Comparison of ENCODE assay signal across 10 cellular contexts in genomic region chr17:38601539-38602351, GRCh38. TPM values are rescaled to one million over a fixed set of nuclear protein-coding genes. Genes with fewer than 3 reads are reported as not detected.
A peak's percentile ranks its signal among the peaks of the same experiment; 100 is the strongest.
DNase-seq lines count a peak whose midpoint lies in the region; ATAC-seq, FAIRE-seq and TF ChIP-seq lines count a peak whose summit lies in the region.
"Had no signal": no experiment of that assay in that cellular context is flagged by ENCODE, and none has a peak within 500 bp of the region (broad histone marks: within the 10 kb centered on the region; RNA-seq: fewer than 3 reads in every experiment).

No MANE protein-coding gene starts in this region.

- H3K4me2 ChIP-seq in A549 = 0 out of 3 replicates have a peak overlapping the region, but pooled peaks have one; percentile 23

- CTCF ChIA-PET in A549 (lab: Yijun Ruan, JAX) = interaction anchor here (2.9 to 33.9 kb wide), 4 partner anchors 12 to 66 kb away, joined by 8 to 948 read pairs (median 366); no protein-coding TSS in a partner anchor

- no peak for TF ChIP-seq CTCF in A549 (IDR thresholded peaks at IDR 0.05)
- TF ChIP-seq CTCF in kidney (IDR thresholded peaks at IDR 0.05; ENCODE audit: borderline replicate concordance, extremely low read depth, insufficient read depth) = no peak

- H3K36me3 ChIP-seq in kidney (ENCODE audit: control insufficient read depth in 1 of 2, insufficient read depth in 2 of 2, low read length in 2 of 2) = no peaks in the 10 kb centered on the region

- POLR2A ChIA-PET in A549 (lab: Yijun Ruan, JAX) = no interaction called here

- no peak for FAIRE-seq in A549 (lab: Jason Lieb, UNC)
- FAIRE-seq in kidney (lab: Jason Lieb, UNC) = no peak
- no peak for FAIRE-seq in GM12891 (lab: Jason Lieb, UNC)

- no peak for TF ChIP-seq EP300 in A549 (IDR thresholded peaks at IDR 0.05)

- DNase-seq in A549 (ENCODE audit: low read depth in 1 of 2, low spot score in 1 of 2) (peak; percentile 47 to 51), HT-29 (ENCODE audit: low spot score) (peak; percentile 69), NCI-H69 (lab: John Stamatoyannopoulos, UW) (peak; percentile 93), kidney (peak; percentile 56), T-helper 1 cell (no peak), CD1c-positive myeloid dendritic cell (ENCODE audit: extremely low spot score) (no peak), GM12891 (ENCODE audit: insufficient read length, low spot score) (no peak)
- DNase-seq: CD4-positive, alpha-beta memory T cell; dermis blood vessel endothelial cell had no signal

- no peaks in the 10 kb centered on the region for H3K9me3 ChIP-seq in A549
- no peaks in the 10 kb centered on the region for H3K9me3 ChIP-seq in kidney (ENCODE audit: control insufficient read depth in 1 of 2, low read length in 2 of 2)

- peaks cover 19% of the 10 kb centered on the region for H3K4me1 ChIP-seq in A549
- H3K4me1 ChIP-seq in kidney (ENCODE audit: control insufficient read depth in 1 of 2, insufficient read depth in 1 of 2, low read depth in 1 of 2, low read length in 2 of 2) = peaks cover 0 to 7% of the 10 kb centered on the region in 2 donors

- H3K4me3 ChIP-seq in A549 (no peak overlapping the region), kidney (ENCODE audit: low read length in 2 of 2) (no peak overlapping the region)

- intact Hi-C loops in kidney (cut with DNase I) = no loop called here

- TF ChIP-seq POLR2A in A549 (IDR thresholded peaks at IDR 0.05; ENCODE audit: low read length) (no peak), GM12891 (IDR thresholded peaks at IDR 0.05; ENCODE audit: low read depth, low read length) (no peak)

- H3K27ac ChIP-seq in A549 (no peak overlapping the region; a peak in 1 of 6 replicates), kidney (ENCODE audit: low read depth in 2 of 2, low read length in 2 of 2) (no peak overlapping the region)

- ATAC-seq in A549 (no peak), GM21825 (IDR thresholded peaks at IDR 0.05; ENCODE audit: unreplicated experiment) (no peak)

- TF ChIP-seq RAD21 in A549 (conservative IDR thresholded peaks at IDR 0.05 in 1 of 2, IDR thresholded peaks at IDR 0.05 in 1 of 2) = no peak

- no peak overlapping the region for H3K9ac ChIP-seq in kidney (ENCODE audit: low read length in 2 of 2)

- WGBS in A549 (ENCODE audit: missing lambda C conversion rate) = 75% methylated on average over 24 of the region's 24 CpGs

TF ChIP-seq in A549, 52 proteins besides CTCF, POLR2A, EP300 and RAD21 (continues in another document):
- TF ChIP-seq HOXB5 (CRISPR knock-in tag; IDR thresholded peaks at IDR 0.05) (no peak), NR3C1 (IDR thresholded peaks at IDR 0.05) (no peak), ZSCAN20 (CRISPR knock-in tag; IDR thresholded peaks at IDR 0.05) (no peak), HEYL (CRISPR knock-in tag; IDR thresholded peaks at IDR 0.05) (no peak), CBX2 (IDR thresholded peaks at IDR 0.05; ENCODE audit: borderline replicate concordance, low read depth) (no peak), KDM1A (IDR thresholded peaks at IDR 0.05; ENCODE audit: low read depth) (no peak), HDAC2 (IDR thresholded peaks at IDR 0.05) (no peak), KDM5A (IDR thresholded peaks at IDR 0.05) (no peak), MAFK (IDR thresholded peaks at IDR 0.05; ENCODE audit: partially characterized antibody) (no peak), HMGXB4 (CRISPR knock-in tag; IDR thresholded peaks at IDR 0.05; ENCODE audit: borderline replicate concordance) (no peak), ZNF302 (CRISPR knock-in tag; IDR thresholded peaks at IDR 0.05) (no peak), FOSL2 (IDR thresholded peaks at IDR 0.05) (no peak), FOSL2 (CRISPR knock-in tag; IDR thresholded peaks at IDR 0.05) (no peak)
- TF ChIP-seq, protein P1, sequence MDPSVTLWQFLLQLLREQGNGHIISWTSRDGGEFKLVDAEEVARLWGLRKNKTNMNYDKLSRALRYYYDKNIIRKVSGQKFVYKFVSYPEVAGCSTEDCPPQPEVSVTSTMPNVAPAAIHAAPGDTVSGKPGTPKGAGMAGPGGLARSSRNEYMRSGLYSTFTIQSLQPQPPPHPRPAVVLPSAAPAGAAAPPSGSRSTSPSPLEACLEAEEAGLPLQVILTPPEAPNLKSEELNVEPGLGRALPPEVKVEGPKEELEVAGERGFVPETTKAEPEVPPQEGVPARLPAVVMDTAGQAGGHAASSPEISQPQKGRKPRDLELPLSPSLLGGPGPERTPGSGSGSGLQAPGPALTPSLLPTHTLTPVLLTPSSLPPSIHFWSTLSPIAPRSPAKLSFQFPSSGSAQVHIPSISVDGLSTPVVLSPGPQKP (IDR thresholded peaks at IDR 0.05; ENCODE audit: low read depth, low read length) = no peak

TF ChIP-seq in GM12891, 5 proteins besides CTCF, POLR2A, EP300 and RAD21:
- no peak for TF ChIP-seq PAX5 (IDR thresholded peaks at IDR 0.05; ENCODE audit: insufficient read depth, low read length, severe bottlenecking)
- no peak for TF ChIP-seq POU2F2 (IDR thresholded peaks at IDR 0.05; ENCODE audit: low read depth, low read length)
- TF ChIP-seq SPI1 (IDR thresholded peaks at IDR 0.05; ENCODE audit: low read depth, low read length) = no peak
- TF ChIP-seq POLR2AphosphoS5 (IDR thresholded peaks at IDR 0.05; ENCODE audit: low read depth, low read length) = no peak
- no peak for TF ChIP-seq TAF1 (IDR thresholded peaks at IDR 0.05; ENCODE audit: low read depth, low read length)
TF ChIP-seq in GM12891: peak in this region for 0.

RNA-seq across cellular contexts. Expression of gene SRCIN1, which starts 4.0 kb away (rescaled TPM):
- polyA plus RNA-seq in A549 (2011; rRNA removed) = 1.3 and 1.4 TPM in 2 replicates
- polyA plus RNA-seq in A549 (2012; cell fraction: cytosol; rRNA removed) = 1.9 and 2.0 TPM in 2 replicates
- polyA plus RNA-seq in A549 (2012; cell fraction: nucleus; rRNA removed) = 8.0 and 16.8 TPM in 2 replicates
- 2.1 to 3.4 TPM (median 2.6 TPM) in 3 replicates for polyA plus RNA-seq in A549 (2017; fragmentation: RNase III; extraction: RNeasy Plus Mini Kit Qiagen cat#74134 plus additional on column Dnase treatment)
- 1.2 and 2.1 TPM in 2 replicates for polyA minus RNA-seq in A549 (2011; rRNA and poly(A)+ RNA removed)
- total RNA-seq in HT-29 (2014; rRNA removed; shearing (Covaris generic)) = 4.9 and 6.0 TPM in 2 replicates
- 6.1 TPM for total RNA-seq in kidney
- polyA plus RNA-seq in kidney (ENCODE audit: insufficient read depth, low read depth, low replicate concordance) = 0.34 TPM
- polyA plus RNA-seq in GM12891 (2012; ENCODE audit: low read depth, missing spikeins) = 0.24 TPM
- polyA plus RNA-seq: CD4-positive, alpha-beta memory T cell had no signal

Comparison
In these comparisons a context has a peak if more than half of its experiments do, and no peak if none do; other contexts are left out.
1. DNase-seq: peak in A549 (2 of 2), HT-29 (single experiment), NCI-H69 (single experiment) and kidney (single experiment); none in T-helper 1 cell (0 of 5), CD1c-positive myeloid dendritic cell (single experiment) and GM12891 (single experiment).